Comparison of ENCODE assay signal across 1 cellular context in genomic region chr6:44079672-44080071, GRCh38.
TF ChIP-seq lines count a peak whose summit lies in the region.

No MANE protein-coding gene starts in this region.

TF ChIP-seq in HepG2, 621 proteins besides CTCF, POLR2A, EP300 and RAD21:
- TF ChIP-seq ZNF747 (CRISPR knock-in tag; IDR thresholded peaks at IDR 0.05; ENCODE audit: borderline replicate concordance): 0 out of 2 replicates have a peak, but pooled peaks have one; percentile 40
- 0 out of 2 replicates have a peak, but pooled peaks have one; percentile 6 for TF ChIP-seq ATAD3A (CRISPR knock-in tag; IDR thresholded peaks at IDR 0.05)
- TF ChIP-seq ZNF225 (CRISPR knock-in tag; IDR thresholded peaks at IDR 0.05): no peak
- peak; percentile 13 for TF ChIP-seq ZNF883 (CRISPR knock-in tag; IDR thresholded peaks at IDR 0.05; ENCODE audit: not compliant biosample characterization)
- TF ChIP-seq ZNF556 (CRISPR knock-in tag; IDR thresholded peaks at IDR 0.05; ENCODE audit: borderline replicate concordance): 0 out of 2 replicates have a peak, but pooled peaks have one; percentile 37
TF ChIP-seq in HepG2: peak in this region for 4.
